In genomic region chr15:64950888-64951287, GRCh38 we compare ENCODE assay signal across 16 cellular contexts. TPM values are rescaled to one million over a fixed set of nuclear protein-coding genes. Genes with fewer than 3 reads are reported as not detected.
A peak's percentile ranks its signal among the peaks of the same experiment; 100 is the strongest.
DNase-seq lines count a peak whose midpoint lies in the region; ATAC-seq and TF ChIP-seq lines count a peak whose summit lies in the region.
"Had no signal": no experiment of that assay in that cellular context is flagged by ENCODE, and none has a peak within 500 bp of the region (broad histone marks: within the 10 kb centered on the region; RNA-seq: fewer than 3 reads in every experiment).

No MANE protein-coding gene starts in this region.

- H3K27me3 Mint-ChIP-seq in activated T-cell treated with anti-CD3 and anti-CD28 coated beads, Interleukin-2, amount 50 U/mL, for 72 hours (ENCODE audit: low read depth), result no peaks in the 10 kb centered on the region
- H3K27me3 Mint-ChIP-seq in activated CD8-positive, alpha-beta T cell treated with anti-CD3 and anti-CD28 coated beads for 36 hours, result no peaks in the 10 kb centered on the region

- H3K9me3 Mint-ChIP-seq in activated T-cell treated with anti-CD3 and anti-CD28 coated beads, Interleukin-2, amount 50 U/mL, for 72 hours, result peaks cover 2 to 4% of the 10 kb centered on the region in 2 donors
- no peaks in the 10 kb centered on the region for H3K9me3 Mint-ChIP-seq in activated CD8-positive, alpha-beta T cell treated with anti-CD3 and anti-CD28 coated beads for 36 hours
- H3K9me3 Mint-ChIP-seq in stimulated activated effector memory CD8-positive, alpha-beta T cell treated with anti-CD3 and anti-CD28 coated beads, Interleukin-12 subunit alpha, Interleukin-12 subunit beta, amount 100 ng/mL, for 72 hours, result no peaks in the 10 kb centered on the region

- DNase-seq in activated T-cell treated with anti-CD3 and anti-CD28 coated beads, Interleukin-2, amount 50 U/mL, for 72 hours, result no peak
- no peak for DNase-seq in activated T-cell treated with anti-CD3 and anti-CD28 coated beads for 4 hours
- DNase-seq in NCI-H69 (lab: John Stamatoyannopoulos, UW), result peak; percentile 13
- DNase-seq in activated CD8-positive, alpha-beta T cell treated with anti-CD3 and anti-CD28 coated beads for 36 hours, result no peak
- peak in 1 of 2 donors; percentile 47 for DNase-seq in stimulated activated effector memory CD8-positive, alpha-beta T cell treated with anti-CD3 and anti-CD28 coated beads, Interleukin-12 subunit alpha, Interleukin-12 subunit beta, amount 100 ng/mL, for 72 hours (ENCODE audit: low spot score in 2 of 2)
- DNase-seq in DMS79 treated with DMSO at 0.1 percent for 48 hours (lab: John Stamatoyannopoulos, UW), result no peak
- DNase-seq in upper lobe of right lung, result no peak
- no peak for DNase-seq in GM19240 (ENCODE audit: insufficient read length, low spot score)
- DNase-seq: activated CD4-positive, CD25-positive, alpha-beta regulatory T cell treated with anti-CD3 and anti-CD28 coated beads, Interleukin-2, amount 50 U/mL, for 72 hours; activated naive CD4-positive, alpha-beta T cell; cerebellar nuclear complex; NCI-H2227 treated with DMSO at 0.1 percent for 48 hours; SIG-M5; stimulated activated CD4-positive, alpha-beta T cell treated with anti-CD3 and anti-CD28 coated beads, Interleukin-4, amount 100 ng/mL, for 1 hour had no signal

- H3K9me3 ChIP-seq in upper lobe of right lung, result no peaks in the 10 kb centered on the region

- intact Hi-C loops in activated CD8-positive, alpha-beta T cell treated with anti-CD3 and anti-CD28 coated beads for 36 hours (cut with micrococcal nuclease), result no loop called here
- intact Hi-C loops in upper lobe of right lung (cut with DNase I), result no loop called here

- peaks cover 9% of the 10 kb centered on the region for H3K36me3 ChIP-seq in upper lobe of right lung

- no peak overlapping the region for H3K4me3 ChIP-seq in upper lobe of right lung
- H3K4me3 ChIP-seq: BLaER1 treated with 17β-estradiol and CSF1 and Interleukin-3, amounts not matched to agents 10 nM and 100 nM had no signal

- H3K27ac ChIP-seq in upper lobe of right lung, result no peak overlapping the region

- ATAC-seq in activated T-cell treated with anti-CD3 and anti-CD28 coated beads, Interleukin-2, amount 50 U/mL, for 72 hours (replicated peaks in 1 of 2), result peak in 1 of 2 donors; percentile 19
- no peak for ATAC-seq in activated CD8-positive, alpha-beta T cell treated with anti-CD3 and anti-CD28 coated beads for 36 hours
- ATAC-seq in stimulated activated effector memory CD8-positive, alpha-beta T cell treated with anti-CD3 and anti-CD28 coated beads, Interleukin-12 subunit alpha, Interleukin-12 subunit beta, amount 100 ng/mL, for 72 hours, result no peak
- ATAC-seq in upper lobe of right lung, result no peak
- ATAC-seq: esophagus mucosa had no signal

- TF ChIP-seq CTCF in activated CD8-positive, alpha-beta T cell treated with anti-CD3 and anti-CD28 coated beads for 36 hours (IDR thresholded peaks at IDR 0.05), result no peak
- no peak for TF ChIP-seq CTCF in upper lobe of right lung (IDR thresholded peaks at IDR 0.05)

- POLR2A ChIA-PET in activated CD8-positive, alpha-beta T cell treated with anti-CD3 and anti-CD28 coated beads for 36 hours (lab: Charles Lee), result interaction anchor here (0.7 kb wide), 1 partner anchor 18 kb away, joined by 5 read pairs; no protein-coding TSS in a partner anchor

- peak overlapping the region; percentile 82 for H3K27ac Mint-ChIP-seq in activated T-cell treated with anti-CD3 and anti-CD28 coated beads, Interleukin-2, amount 50 U/mL, for 72 hours
- H3K27ac Mint-ChIP-seq in activated CD8-positive, alpha-beta T cell treated with anti-CD3 and anti-CD28 coated beads for 36 hours, result peak overlapping the region; percentile 1
- H3K27ac Mint-ChIP-seq in stimulated activated effector memory CD8-positive, alpha-beta T cell treated with anti-CD3 and anti-CD28 coated beads, Interleukin-12 subunit alpha, Interleukin-12 subunit beta, amount 100 ng/mL, for 72 hours, result peak overlapping the region; percentile 93

- no peaks in the 10 kb centered on the region for H3K27me3 ChIP-seq in upper lobe of right lung
- H3K27me3 ChIP-seq: BLaER1 treated with 17β-estradiol and CSF1 and Interleukin-3, amounts not matched to agents 10 nM and 100 nM had no signal

- no peaks in the 10 kb centered on the region for H3K36me3 Mint-ChIP-seq in activated T-cell treated with anti-CD3 and anti-CD28 coated beads, Interleukin-2, amount 50 U/mL, for 72 hours (ENCODE audit: insufficient read depth in 2 of 2)
- H3K36me3 Mint-ChIP-seq in activated CD8-positive, alpha-beta T cell treated with anti-CD3 and anti-CD28 coated beads for 36 hours (ENCODE audit: low read depth), result peaks cover 5% of the 10 kb centered on the region
- peaks cover 25% of the 10 kb centered on the region for H3K36me3 Mint-ChIP-seq in stimulated activated effector memory CD8-positive, alpha-beta T cell treated with anti-CD3 and anti-CD28 coated beads, Interleukin-12 subunit alpha, Interleukin-12 subunit beta, amount 100 ng/mL, for 72 hours

- H3K4me1 ChIP-seq in upper lobe of right lung, result no peaks in the 10 kb centered on the region
- H3K4me1 ChIP-seq: BLaER1 treated with 17β-estradiol and CSF1 and Interleukin-3, amounts not matched to agents 10 nM and 100 nM had no signal

- peaks cover 8% of the 10 kb centered on the region for H3K4me1 Mint-ChIP-seq in activated T-cell treated with anti-CD3 and anti-CD28 coated beads, Interleukin-2, amount 50 U/mL, for 72 hours (ENCODE audit: low read depth)
- no peaks in the 10 kb centered on the region for H3K4me1 Mint-ChIP-seq in activated CD8-positive, alpha-beta T cell treated with anti-CD3 and anti-CD28 coated beads for 36 hours (ENCODE audit: low read depth)
- peaks cover 39% of the 10 kb centered on the region for H3K4me1 Mint-ChIP-seq in stimulated activated effector memory CD8-positive, alpha-beta T cell treated with anti-CD3 and anti-CD28 coated beads, Interleukin-12 subunit alpha, Interleukin-12 subunit beta, amount 100 ng/mL, for 72 hours

- CTCF ChIA-PET in activated CD8-positive, alpha-beta T cell treated with anti-CD3 and anti-CD28 coated beads for 36 hours (lab: Charles Lee), result interaction anchor here (0.9 kb wide), 1 partner anchor 223 kb away, joined by 3 read pairs; no protein-coding TSS in a partner anchor

- H3K4me3 Mint-ChIP-seq in activated T-cell treated with anti-CD3 and anti-CD28 coated beads, Interleukin-2, amount 50 U/mL, for 72 hours, result no peak overlapping the region
- no peak overlapping the region for H3K4me3 Mint-ChIP-seq in activated CD8-positive, alpha-beta T cell treated with anti-CD3 and anti-CD28 coated beads for 36 hours
- no peak overlapping the region for H3K4me3 Mint-ChIP-seq in stimulated activated effector memory CD8-positive, alpha-beta T cell treated with anti-CD3 and anti-CD28 coated beads, Interleukin-12 subunit alpha, Interleukin-12 subunit beta, amount 100 ng/mL, for 72 hours

RNA-seq across cellular contexts. Expression of gene SPG21, which starts 38.8 kb away (rescaled TPM):
- total RNA-seq in activated T-cell treated with anti-CD3 and anti-CD28 coated beads, Interleukin-2, amount 50 U/mL, for 72 hours, result 10 to 100 TPM; 52.2 to 57.9 TPM
- 10 to 100 TPM; 72.3 to 73.0 TPM for total RNA-seq in activated CD8-positive, alpha-beta T cell treated with anti-CD3 and anti-CD28 coated beads for 36 hours
- total RNA-seq in upper lobe of right lung, result 107 TPM

RNA-seq across cellular contexts. Expression of gene ANKDD1A, which starts 39.2 kb away (rescaled TPM):
- 1 to 10 TPM; 7.2 to 8.4 TPM for total RNA-seq in activated T-cell treated with anti-CD3 and anti-CD28 coated beads, Interleukin-2, amount 50 U/mL, for 72 hours
- total RNA-seq in activated CD8-positive, alpha-beta T cell treated with anti-CD3 and anti-CD28 coated beads for 36 hours, result 1 to 10 TPM; 3.4 to 4.3 TPM
- total RNA-seq in upper lobe of right lung, result 6.0 TPM

Comparison
In these comparisons a context has a peak if more than half of its experiments do, and no peak if none do; other contexts are left out.
1. H3K27ac Mint-ChIP-seq: peak in every context shown above with its lines; median percentile 93 in stimulated activated effector memory CD8-positive, alpha-beta T cell treated with anti-CD3 and anti-CD28 coated beads, Interleukin-12 subunit alpha, Interleukin-12 subunit beta, amount 100 ng/mL, for 72 hours; 82 in activated T-cell treated with anti-CD3 and anti-CD28 coated beads, Interleukin-2, amount 50 U/mL, for 72 hours; 1 in activated CD8-positive, alpha-beta T cell treated with anti-CD3 and anti-CD28 coated beads for 36 hours.